Comparison of ENCODE assay signal across 1 cellular context in genomic region chr19:50835785-50836542, GRCh38.
TF ChIP-seq lines count a peak whose summit lies in the region.

No MANE protein-coding gene starts in this region.

TF ChIP-seq in HEK293, 187 proteins besides CTCF, POLR2A, EP300 and RAD21 (continued from another document and continues in another):
- peak; percentile 20; the same call in 1 of the 2 replicates for TF ChIP-seq ZBTB11 (tag by site-specific recombination; conservative IDR thresholded peaks at IDR 0.05; ENCODE audit: low read depth)
- no peak; the same call in 1 of the 2 replicates for TF ChIP-seq ZNF561 (tag by site-specific recombination; IDR thresholded peaks at IDR 0.05; ENCODE audit: borderline replicate concordance)
- TF ChIP-seq, protein P1, sequence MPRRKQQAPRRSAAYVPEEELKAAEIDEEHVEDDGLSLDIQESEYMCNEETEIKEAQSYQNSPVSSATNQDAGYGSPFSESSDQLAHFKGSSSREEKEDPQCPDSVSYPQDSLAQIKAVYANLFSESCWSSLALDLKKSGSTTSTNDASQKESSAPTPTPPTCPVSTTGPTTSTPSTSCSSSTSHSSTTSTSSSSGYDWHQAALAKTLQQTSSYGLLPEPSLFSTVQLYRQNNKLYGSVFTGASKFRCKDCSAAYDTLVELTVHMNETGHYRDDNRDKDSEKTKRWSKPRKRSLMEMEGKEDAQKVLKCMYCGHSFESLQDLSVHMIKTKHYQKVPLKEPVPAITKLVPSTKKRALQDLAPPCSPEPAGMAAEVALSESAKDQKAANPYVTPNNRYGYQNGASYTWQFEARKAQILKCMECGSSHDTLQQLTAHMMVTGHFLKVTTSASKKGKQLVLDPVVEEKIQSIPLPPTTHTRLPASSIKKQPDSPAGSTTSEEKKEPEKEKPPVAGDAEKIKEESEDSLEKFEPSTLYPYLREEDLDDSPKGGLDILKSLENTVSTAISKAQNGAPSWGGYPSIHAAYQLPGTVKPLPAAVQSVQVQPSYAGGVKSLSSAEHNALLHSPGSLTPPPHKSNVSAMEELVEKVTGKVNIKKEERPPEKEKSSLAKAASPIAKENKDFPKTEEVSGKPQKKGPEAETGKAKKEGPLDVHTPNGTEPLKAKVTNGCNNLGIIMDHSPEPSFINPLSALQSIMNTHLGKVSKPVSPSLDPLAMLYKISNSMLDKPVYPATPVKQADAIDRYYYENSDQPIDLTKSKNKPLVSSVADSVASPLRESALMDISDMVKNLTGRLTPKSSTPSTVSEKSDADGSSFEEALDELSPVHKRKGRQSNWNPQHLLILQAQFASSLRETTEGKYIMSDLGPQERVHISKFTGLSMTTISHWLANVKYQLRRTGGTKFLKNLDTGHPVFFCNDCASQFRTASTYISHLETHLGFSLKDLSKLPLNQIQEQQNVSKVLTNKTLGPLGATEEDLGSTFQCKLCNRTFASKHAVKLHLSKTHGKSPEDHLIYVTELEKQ (tag by site-specific recombination; IDR thresholded peaks at IDR 0.05; ENCODE audit: borderline replicate concordance), result no peak
- TF ChIP-seq GLIS1 (tag by site-specific recombination; IDR thresholded peaks at IDR 0.05), result peak; percentile 70
- TF ChIP-seq ZNF654 (tag by site-specific recombination; IDR thresholded peaks at IDR 0.05; ENCODE audit: low read depth), result no peak
- TF ChIP-seq ZNF248 (tag by site-specific recombination; IDR thresholded peaks at IDR 0.05), result no peak
- no peak for TF ChIP-seq ZNF585B (tag by site-specific recombination; IDR thresholded peaks at IDR 0.05)
- TF ChIP-seq ZNF521 (tag by site-specific recombination; IDR thresholded peaks at IDR 0.05), result no peak
- TF ChIP-seq ZNF138 (tag by site-specific recombination; IDR thresholded peaks at IDR 0.05; ENCODE audit: borderline replicate concordance), result no peak
- no peak for TF ChIP-seq ZNF785 (tag by site-specific recombination; IDR thresholded peaks at IDR 0.05)
- no peak for TF ChIP-seq SCRT2 (tag by site-specific recombination; IDR thresholded peaks at IDR 0.05)
- no peak for TF ChIP-seq REPIN1 (tag by site-specific recombination; IDR thresholded peaks at IDR 0.05; ENCODE audit: low read depth)
- TF ChIP-seq ZNF404 (tag by site-specific recombination; IDR thresholded peaks at IDR 0.05), result no peak
- TF ChIP-seq ZNF155 (tag by site-specific recombination; IDR thresholded peaks at IDR 0.05), result no peak
- TF ChIP-seq ZNF394 (tag by site-specific recombination; IDR thresholded peaks at IDR 0.05; ENCODE audit: borderline replicate concordance), result no peak
- TF ChIP-seq RBAK (tag by site-specific recombination; IDR thresholded peaks at IDR 0.05), result no peak
- TF ChIP-seq ZNF391 (tag by site-specific recombination; IDR thresholded peaks at IDR 0.05; ENCODE audit: borderline replicate concordance, low read depth), result no peak
- TF ChIP-seq ZNF624 (tag by site-specific recombination; IDR thresholded peaks at IDR 0.05), result no peak
- TF ChIP-seq ZNF518A (tag by site-specific recombination; conservative IDR thresholded peaks at IDR 0.05; ENCODE audit: low read depth), result no peak
- no peak for TF ChIP-seq ZNF830 (tag by site-specific recombination; IDR thresholded peaks at IDR 0.05; ENCODE audit: low read depth)
- TF ChIP-seq ZNF510 (tag by site-specific recombination; IDR thresholded peaks at IDR 0.05; ENCODE audit: insufficient replicate concordance), result no peak
- TF ChIP-seq ZNF16 (tag by site-specific recombination; IDR thresholded peaks at IDR 0.05; ENCODE audit: low read depth), result no peak
- no peak for TF ChIP-seq ZNF132 (tag by site-specific recombination; IDR thresholded peaks at IDR 0.05; ENCODE audit: borderline replicate concordance)
- no peak for TF ChIP-seq PRDM4 (tag by site-specific recombination; IDR thresholded peaks at IDR 0.05)
- TF ChIP-seq TCF7L2 (IDR thresholded peaks at IDR 0.05; ENCODE audit: borderline replicate concordance, low read depth, low read length), result no peak
- TF ChIP-seq ZNF433 (tag by site-specific recombination; IDR thresholded peaks at IDR 0.05; ENCODE audit: low read depth), result no peak
- TF ChIP-seq ZNF514 (tag by site-specific recombination; IDR thresholded peaks at IDR 0.05), result no peak
- TF ChIP-seq ZNF747 (tag by site-specific recombination; IDR thresholded peaks at IDR 0.05), result no peak
- TF ChIP-seq KLF9 (tag by site-specific recombination; IDR thresholded peaks at IDR 0.05; ENCODE audit: low read depth), result peak; percentile 83
- TF ChIP-seq ZSCAN23 (tag by site-specific recombination; IDR thresholded peaks at IDR 0.05), result no peak
- no peak for TF ChIP-seq ATF2 (tag by site-specific recombination; IDR thresholded peaks at IDR 0.05; ENCODE audit: low read depth)
- TF ChIP-seq ZBTB21 (tag by site-specific recombination; IDR thresholded peaks at IDR 0.05), result 0 out of 2 replicates have a peak, but pooled peaks have one; percentile 38
- no peak for TF ChIP-seq ZNF146 (tag by site-specific recombination; IDR thresholded peaks at IDR 0.05)
- TF ChIP-seq ZNF19 (tag by site-specific recombination; IDR thresholded peaks at IDR 0.05; ENCODE audit: low read depth), result no peak
- TF ChIP-seq ZNF639 (tag by site-specific recombination; IDR thresholded peaks at IDR 0.05), result no peak
- TF ChIP-seq ZNF677 (tag by site-specific recombination; IDR thresholded peaks at IDR 0.05), result no peak
- TF ChIP-seq FEZF1 (tag by site-specific recombination; IDR thresholded peaks at IDR 0.05), result peak; percentile 59
- TF ChIP-seq SP7 (tag by site-specific recombination; IDR thresholded peaks at IDR 0.05), result no peak; the same call in none of the 2 replicates
- no peak for TF ChIP-seq ZFP41 (tag by site-specific recombination; IDR thresholded peaks at IDR 0.05; ENCODE audit: borderline replicate concordance)
- no peak for TF ChIP-seq ZNF114 (tag by site-specific recombination; IDR thresholded peaks at IDR 0.05)
- no peak for TF ChIP-seq ZNF2 (tag by site-specific recombination; IDR thresholded peaks at IDR 0.05)
- TF ChIP-seq OVOL3 (tag by site-specific recombination; IDR thresholded peaks at IDR 0.05), result no peak
- TF ChIP-seq WT1 (tag by site-specific recombination; IDR thresholded peaks at IDR 0.05), result no peak; the same call in 1 of the 2 replicates
- TF ChIP-seq ZNF174 (tag by site-specific recombination; IDR thresholded peaks at IDR 0.05), result no peak
- no peak for TF ChIP-seq ZNF48 (tag by site-specific recombination; IDR thresholded peaks at IDR 0.05)
- no peak for TF ChIP-seq ZNF202 (tag by site-specific recombination; IDR thresholded peaks at IDR 0.05; ENCODE audit: borderline replicate concordance)
- TF ChIP-seq ZNF837 (tag by site-specific recombination; IDR thresholded peaks at IDR 0.05), result no peak
- TF ChIP-seq ZNF777 (tag by site-specific recombination; IDR thresholded peaks at IDR 0.05; ENCODE audit: borderline replicate concordance), result peak; percentile 97
- TF ChIP-seq ZNF324 (tag by site-specific recombination; IDR thresholded peaks at IDR 0.05), result no peak
- TF ChIP-seq, protein P2, sequence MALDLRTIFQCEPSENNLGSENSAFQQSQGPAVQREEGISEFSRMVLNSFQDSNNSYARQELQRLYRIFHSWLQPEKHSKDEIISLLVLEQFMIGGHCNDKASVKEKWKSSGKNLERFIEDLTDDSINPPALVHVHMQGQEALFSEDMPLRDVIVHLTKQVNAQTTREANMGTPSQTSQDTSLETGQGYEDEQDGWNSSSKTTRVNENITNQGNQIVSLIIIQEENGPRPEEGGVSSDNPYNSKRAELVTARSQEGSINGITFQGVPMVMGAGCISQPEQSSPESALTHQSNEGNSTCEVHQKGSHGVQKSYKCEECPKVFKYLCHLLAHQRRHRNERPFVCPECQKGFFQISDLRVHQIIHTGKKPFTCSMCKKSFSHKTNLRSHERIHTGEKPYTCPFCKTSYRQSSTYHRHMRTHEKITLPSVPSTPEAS (tag by site-specific recombination; IDR thresholded peaks at IDR 0.05), result no peak
